ENCODE assay signal across 1 cellular context in the genomic region with DNA sequence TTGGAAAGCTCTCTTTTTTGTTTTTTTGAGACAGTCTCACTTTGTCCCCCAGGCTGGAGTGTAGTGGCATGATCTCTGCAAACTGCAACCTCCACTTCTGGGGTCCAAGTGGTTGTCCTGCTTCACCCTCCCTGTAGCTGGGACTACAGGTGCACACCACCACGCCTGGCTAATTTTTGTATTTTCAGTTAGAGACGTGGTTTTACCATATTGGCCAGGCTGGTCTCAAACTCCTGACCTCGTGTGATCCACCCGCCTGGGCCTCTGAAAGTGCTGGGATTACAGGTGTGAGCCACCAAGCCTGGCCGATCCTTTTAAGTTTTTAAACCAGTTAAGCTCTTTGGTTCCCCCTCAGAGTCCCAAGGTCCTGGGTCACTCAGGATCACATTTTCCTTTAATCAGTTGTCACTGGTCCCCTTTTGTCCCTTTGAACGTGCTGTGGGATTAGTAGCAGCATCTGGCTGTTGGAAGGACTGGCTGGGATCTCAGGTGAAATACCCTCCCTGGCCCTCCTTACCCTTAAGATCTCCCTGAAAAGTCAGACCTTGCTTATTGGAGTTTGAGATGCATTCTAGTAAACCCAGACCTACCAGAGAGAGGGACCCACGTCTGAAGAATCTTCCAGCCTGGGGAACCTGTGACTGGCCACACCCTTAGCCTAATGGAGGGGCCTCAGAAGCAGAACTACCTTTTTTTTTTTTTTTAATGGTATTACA.
TF ChIP-seq lines count a peak whose summit lies in the region.

No MANE protein-coding gene starts in this region.

TF ChIP-seq in HepG2, 621 proteins besides CTCF, POLR2A, EP300 and RAD21 (continued from another document and continues in another):
- TF ChIP-seq, protein P1, sequence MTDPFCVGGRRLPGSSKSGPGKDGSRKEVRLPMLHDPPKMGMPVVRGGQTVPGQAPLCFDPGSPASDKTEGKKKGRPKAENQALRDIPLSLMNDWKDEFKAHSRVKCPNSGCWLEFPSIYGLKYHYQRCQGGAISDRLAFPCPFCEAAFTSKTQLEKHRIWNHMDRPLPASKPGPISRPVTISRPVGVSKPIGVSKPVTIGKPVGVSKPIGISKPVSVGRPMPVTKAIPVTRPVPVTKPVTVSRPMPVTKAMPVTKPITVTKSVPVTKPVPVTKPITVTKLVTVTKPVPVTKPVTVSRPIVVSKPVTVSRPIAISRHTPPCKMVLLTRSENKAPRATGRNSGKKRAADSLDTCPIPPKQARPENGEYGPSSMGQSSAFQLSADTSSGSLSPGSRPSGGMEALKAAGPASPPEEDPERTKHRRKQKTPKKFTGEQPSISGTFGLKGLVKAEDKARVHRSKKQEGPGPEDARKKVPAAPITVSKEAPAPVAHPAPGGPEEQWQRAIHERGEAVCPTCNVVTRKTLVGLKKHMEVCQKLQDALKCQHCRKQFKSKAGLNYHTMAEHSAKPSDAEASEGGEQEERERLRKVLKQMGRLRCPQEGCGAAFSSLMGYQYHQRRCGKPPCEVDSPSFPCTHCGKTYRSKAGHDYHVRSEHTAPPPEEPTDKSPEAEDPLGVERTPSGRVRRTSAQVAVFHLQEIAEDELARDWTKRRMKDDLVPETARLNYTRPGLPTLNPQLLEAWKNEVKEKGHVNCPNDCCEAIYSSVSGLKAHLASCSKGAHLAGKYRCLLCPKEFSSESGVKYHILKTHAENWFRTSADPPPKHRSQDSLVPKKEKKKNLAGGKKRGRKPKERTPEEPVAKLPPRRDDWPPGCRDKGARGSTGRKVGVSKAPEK (CRISPR knock-in tag; IDR thresholded peaks at IDR 0.05; ENCODE audit: borderline replicate concordance), result peak; percentile 27; the same call in 1 of the 2 replicates
- TF ChIP-seq AGO1 (IDR thresholded peaks at IDR 0.05; ENCODE audit: low read depth, low read length, poor library complexity, severe bottlenecking), result peak; percentile 29
- TF ChIP-seq, protein P2, sequence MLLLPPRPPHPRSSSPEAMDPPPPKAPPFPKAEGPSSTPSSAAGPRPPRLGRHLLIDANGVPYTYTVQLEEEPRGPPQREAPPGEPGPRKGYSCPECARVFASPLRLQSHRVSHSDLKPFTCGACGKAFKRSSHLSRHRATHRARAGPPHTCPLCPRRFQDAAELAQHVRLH (CRISPR knock-in tag; IDR thresholded peaks at IDR 0.05; ENCODE audit: borderline replicate concordance, low read depth), result no peak
- no peak for TF ChIP-seq ZNF776 (CRISPR knock-in tag; IDR thresholded peaks at IDR 0.05)
- TF ChIP-seq MAFK (conservative IDR thresholded peaks at IDR 0.05 in 1 of 2, IDR thresholded peaks at IDR 0.05 in 1 of 2; ENCODE audit: low read length in 2 of 2), result no peak
- TF ChIP-seq, protein P3, sequence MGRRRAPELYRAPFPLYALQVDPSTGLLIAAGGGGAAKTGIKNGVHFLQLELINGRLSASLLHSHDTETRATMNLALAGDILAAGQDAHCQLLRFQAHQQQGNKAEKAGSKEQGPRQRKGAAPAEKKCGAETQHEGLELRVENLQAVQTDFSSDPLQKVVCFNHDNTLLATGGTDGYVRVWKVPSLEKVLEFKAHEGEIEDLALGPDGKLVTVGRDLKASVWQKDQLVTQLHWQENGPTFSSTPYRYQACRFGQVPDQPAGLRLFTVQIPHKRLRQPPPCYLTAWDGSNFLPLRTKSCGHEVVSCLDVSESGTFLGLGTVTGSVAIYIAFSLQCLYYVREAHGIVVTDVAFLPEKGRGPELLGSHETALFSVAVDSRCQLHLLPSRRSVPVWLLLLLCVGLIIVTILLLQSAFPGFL (CRISPR knock-in tag; IDR thresholded peaks at IDR 0.05), result no peak
- TF ChIP-seq ZNF761 (CRISPR knock-in tag; conservative IDR thresholded peaks at IDR 0.05), result no peak
- TF ChIP-seq, protein P4, sequence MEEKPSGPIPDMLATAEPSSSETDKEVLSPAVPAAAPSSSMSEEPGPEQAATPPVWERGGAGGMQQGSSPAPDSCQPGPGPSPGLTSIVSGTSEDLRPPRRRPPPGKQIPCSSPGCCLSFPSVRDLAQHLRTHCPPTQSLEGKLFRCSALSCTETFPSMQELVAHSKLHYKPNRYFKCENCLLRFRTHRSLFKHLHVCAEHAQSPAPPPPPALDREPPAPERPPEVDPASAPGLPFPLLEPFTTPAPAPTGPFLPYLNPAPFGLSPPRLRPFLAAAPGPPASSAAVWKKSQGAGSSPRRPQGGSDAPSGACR (CRISPR knock-in tag; IDR thresholded peaks at IDR 0.05), result no peak
- TF ChIP-seq NFKBIZ (CRISPR knock-in tag; IDR thresholded peaks at IDR 0.05), result no peak
- no peak for TF ChIP-seq TARDBP (CRISPR knock-in tag; IDR thresholded peaks at IDR 0.05)
- TF ChIP-seq, protein P5, sequence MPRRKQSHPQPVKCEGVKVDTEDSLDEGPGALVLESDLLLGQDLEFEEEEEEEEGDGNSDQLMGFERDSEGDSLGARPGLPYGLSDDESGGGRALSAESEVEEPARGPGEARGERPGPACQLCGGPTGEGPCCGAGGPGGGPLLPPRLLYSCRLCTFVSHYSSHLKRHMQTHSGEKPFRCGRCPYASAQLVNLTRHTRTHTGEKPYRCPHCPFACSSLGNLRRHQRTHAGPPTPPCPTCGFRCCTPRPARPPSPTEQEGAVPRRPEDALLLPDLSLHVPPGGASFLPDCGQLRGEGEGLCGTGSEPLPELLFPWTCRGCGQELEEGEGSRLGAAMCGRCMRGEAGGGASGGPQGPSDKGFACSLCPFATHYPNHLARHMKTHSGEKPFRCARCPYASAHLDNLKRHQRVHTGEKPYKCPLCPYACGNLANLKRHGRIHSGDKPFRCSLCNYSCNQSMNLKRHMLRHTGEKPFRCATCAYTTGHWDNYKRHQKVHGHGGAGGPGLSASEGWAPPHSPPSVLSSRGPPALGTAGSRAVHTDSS (CRISPR knock-in tag; conservative IDR thresholded peaks at IDR 0.05), result no peak
- TF ChIP-seq SIN3A (IDR thresholded peaks at IDR 0.05; ENCODE audit: borderline replicate concordance, low read depth, low read length), result peak; percentile 46; the same call in 1 of the 2 replicates
- TF ChIP-seq ZBTB1 (CRISPR knock-in tag; IDR thresholded peaks at IDR 0.05; ENCODE audit: borderline replicate concordance), result no peak
- no peak for TF ChIP-seq ZFP1 (CRISPR knock-in tag; IDR thresholded peaks at IDR 0.05)
- TF ChIP-seq, protein P6, sequence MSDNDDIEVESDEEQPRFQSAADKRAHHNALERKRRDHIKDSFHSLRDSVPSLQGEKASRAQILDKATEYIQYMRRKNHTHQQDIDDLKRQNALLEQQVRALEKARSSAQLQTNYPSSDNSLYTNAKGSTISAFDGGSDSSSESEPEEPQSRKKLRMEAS (IDR thresholded peaks at IDR 0.05), result peak; percentile 4; the same call in 1 of the 2 replicates
- TF ChIP-seq, protein P7, sequence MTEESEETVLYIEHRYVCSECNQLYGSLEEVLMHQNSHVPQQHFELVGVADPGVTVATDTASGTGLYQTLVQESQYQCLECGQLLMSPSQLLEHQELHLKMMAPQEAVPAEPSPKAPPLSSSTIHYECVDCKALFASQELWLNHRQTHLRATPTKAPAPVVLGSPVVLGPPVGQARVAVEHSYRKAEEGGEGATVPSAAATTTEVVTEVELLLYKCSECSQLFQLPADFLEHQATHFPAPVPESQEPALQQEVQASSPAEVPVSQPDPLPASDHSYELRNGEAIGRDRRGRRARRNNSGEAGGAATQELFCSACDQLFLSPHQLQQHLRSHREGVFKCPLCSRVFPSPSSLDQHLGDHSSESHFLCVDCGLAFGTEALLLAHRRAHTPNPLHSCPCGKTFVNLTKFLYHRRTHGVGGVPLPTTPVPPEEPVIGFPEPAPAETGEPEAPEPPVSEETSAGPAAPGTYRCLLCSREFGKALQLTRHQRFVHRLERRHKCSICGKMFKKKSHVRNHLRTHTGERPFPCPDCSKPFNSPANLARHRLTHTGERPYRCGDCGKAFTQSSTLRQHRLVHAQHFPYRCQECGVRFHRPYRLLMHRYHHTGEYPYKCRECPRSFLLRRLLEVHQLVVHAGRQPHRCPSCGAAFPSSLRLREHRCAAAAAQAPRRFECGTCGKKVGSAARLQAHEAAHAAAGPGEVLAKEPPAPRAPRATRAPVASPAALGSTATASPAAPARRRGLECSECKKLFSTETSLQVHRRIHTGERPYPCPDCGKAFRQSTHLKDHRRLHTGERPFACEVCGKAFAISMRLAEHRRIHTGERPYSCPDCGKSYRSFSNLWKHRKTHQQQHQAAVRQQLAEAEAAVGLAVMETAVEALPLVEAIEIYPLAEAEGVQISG (CRISPR knock-in tag; IDR thresholded peaks at IDR 0.05), result 0 out of 2 replicates have a peak, but pooled peaks have one; percentile 19
- TF ChIP-seq, protein P8, sequence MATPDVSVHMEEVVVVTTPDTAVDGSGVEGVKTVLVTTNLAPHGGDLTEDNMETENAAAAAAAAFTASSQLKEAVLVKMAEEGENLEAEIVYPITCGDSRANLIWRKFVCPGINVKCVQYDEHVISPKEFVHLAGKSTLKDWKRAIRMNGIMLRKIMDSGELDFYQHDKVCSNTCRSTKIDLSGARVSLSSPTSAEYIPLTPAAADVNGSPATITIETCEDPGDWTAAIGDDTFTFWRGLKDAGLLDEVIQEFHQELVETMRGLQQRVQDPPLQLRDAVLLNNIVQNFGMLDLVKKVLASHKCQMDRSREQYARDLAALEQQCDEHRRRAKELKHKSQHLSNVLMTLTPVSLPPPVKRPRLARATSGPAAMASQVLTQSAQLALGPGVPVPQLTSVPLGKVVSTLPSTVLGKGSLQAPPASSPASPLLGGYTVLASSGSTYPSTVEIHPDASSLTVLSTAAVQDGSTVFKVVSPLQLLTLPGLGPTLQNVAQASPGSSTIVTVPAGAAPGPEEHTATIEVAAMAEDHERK (CRISPR knock-in tag; IDR thresholded peaks at IDR 0.05; ENCODE audit: low read depth), result no peak
- TF ChIP-seq, protein P9, sequence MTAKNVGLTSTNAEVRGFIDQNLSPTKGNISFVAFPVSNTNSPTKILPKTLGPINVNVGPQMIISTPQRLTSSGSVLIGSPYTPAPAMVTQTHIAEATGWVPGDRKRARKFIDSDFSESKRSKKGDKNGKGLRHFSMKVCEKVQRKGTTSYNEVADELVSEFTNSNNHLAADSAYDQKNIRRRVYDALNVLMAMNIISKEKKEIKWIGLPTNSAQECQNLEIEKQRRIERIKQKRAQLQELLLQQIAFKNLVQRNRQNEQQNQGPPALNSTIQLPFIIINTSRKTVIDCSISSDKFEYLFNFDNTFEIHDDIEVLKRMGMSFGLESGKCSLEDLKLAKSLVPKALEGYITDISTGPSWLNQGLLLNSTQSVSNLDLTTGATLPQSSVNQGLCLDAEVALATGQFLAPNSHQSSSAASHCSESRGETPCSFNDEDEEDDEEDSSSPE (CRISPR knock-in tag; IDR thresholded peaks at IDR 0.05), result no peak
- TF ChIP-seq, protein P10, sequence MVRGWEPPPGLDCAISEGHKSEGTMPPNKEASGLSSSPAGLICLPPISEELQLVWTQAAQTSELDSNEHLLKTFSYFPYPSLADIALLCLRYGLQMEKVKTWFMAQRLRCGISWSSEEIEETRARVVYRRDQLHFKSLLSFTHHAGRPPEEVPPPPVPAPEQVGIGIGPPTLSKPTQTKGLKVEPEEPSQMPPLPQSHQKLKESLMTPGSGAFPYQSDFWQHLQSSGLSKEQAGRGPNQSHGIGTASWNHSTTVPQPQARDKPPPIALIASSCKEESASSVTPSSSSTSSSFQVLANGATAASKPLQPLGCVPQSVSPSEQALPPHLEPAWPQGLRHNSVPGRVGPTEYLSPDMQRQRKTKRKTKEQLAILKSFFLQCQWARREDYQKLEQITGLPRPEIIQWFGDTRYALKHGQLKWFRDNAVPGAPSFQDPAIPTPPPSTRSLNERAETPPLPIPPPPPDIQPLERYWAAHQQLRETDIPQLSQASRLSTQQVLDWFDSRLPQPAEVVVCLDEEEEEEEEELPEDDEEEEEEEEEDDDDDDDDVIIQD (CRISPR knock-in tag; IDR thresholded peaks at IDR 0.05; ENCODE audit: low read depth), result no peak
- no peak for TF ChIP-seq GPN1 (CRISPR knock-in tag; IDR thresholded peaks at IDR 0.05; ENCODE audit: borderline replicate concordance)
- TF ChIP-seq IKZF1 (IDR thresholded peaks at IDR 0.05), result no peak
- peak; percentile 61; the same call in 1 of the 2 replicates for TF ChIP-seq MBD4 (IDR thresholded peaks at IDR 0.05; ENCODE audit: borderline replicate concordance, low read length)
- TF ChIP-seq, protein P11, sequence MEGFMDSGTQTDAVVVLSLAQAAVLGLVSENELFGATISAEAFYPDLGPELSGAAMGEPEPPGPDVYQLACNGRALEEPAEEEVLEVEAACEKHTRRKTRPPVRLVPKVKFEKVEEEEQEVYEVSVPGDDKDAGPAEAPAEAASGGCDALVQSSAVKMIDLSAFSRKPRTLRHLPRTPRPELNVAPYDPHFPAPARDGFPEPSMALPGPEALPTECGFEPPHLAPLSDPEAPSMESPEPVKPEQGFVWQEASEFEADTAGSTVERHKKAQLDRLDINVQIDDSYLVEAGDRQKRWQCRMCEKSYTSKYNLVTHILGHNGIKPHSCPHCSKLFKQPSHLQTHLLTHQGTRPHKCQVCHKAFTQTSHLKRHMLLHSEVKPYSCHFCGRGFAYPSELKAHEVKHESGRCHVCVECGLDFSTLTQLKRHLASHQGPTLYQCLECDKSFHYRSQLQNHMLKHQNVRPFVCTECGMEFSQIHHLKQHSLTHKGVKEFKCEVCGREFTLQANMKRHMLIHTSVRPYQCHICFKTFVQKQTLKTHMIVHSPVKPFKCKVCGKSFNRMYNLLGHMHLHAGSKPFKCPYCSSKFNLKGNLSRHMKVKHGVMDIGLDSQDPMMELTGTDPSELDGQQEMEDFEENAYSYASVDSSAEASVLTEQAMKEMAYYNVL (CRISPR knock-in tag; IDR thresholded peaks at IDR 0.05; ENCODE audit: borderline replicate concordance), result no peak
- no peak for TF ChIP-seq ZFP82 (CRISPR knock-in tag; IDR thresholded peaks at IDR 0.05; ENCODE audit: borderline replicate concordance)
- no peak for TF ChIP-seq RAD51 (IDR thresholded peaks at IDR 0.05; ENCODE audit: borderline replicate concordance)
- TF ChIP-seq NR2F1 (CRISPR knock-in tag; IDR thresholded peaks at IDR 0.05), result peak in 1 of 2 experiments; percentile 41; a peak in 1 of 4 replicates
- TF ChIP-seq, protein P12, sequence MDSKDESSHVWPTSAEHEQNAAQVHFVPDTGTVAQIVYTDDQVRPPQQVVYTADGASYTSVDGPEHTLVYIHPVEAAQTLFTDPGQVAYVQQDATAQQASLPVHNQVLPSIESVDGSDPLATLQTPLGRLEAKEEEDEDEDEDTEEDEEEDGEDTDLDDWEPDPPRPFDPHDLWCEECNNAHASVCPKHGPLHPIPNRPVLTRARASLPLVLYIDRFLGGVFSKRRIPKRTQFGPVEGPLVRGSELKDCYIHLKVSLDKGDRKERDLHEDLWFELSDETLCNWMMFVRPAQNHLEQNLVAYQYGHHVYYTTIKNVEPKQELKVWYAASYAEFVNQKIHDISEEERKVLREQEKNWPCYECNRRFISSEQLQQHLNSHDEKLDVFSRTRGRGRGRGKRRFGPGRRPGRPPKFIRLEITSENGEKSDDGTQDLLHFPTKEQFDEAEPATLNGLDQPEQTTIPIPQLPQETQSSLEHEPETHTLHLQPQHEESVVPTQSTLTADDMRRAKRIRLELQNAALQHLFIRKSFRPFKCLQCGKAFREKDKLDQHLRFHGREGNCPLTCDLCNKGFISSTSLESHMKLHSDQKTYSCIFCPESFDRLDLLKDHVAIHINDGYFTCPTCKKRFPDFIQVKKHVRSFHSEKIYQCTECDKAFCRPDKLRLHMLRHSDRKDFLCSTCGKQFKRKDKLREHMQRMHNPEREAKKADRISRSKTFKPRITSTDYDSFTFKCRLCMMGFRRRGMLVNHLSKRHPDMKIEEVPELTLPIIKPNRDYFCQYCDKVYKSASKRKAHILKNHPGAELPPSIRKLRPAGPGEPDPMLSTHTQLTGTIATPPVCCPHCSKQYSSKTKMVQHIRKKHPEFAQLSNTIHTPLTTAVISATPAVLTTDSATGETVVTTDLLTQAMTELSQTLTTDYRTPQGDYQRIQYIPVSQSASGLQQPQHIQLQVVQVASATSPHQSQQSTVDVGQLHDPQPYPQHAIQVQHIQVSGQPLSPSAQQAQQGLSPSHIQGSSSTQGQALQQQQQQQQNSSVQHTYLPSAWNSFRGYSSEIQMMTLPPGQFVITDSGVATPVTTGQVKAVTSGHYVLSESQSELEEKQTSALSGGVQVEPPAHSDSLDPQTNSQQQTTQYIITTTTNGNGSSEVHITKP (CRISPR knock-in tag; IDR thresholded peaks at IDR 0.05; ENCODE audit: low read depth), result peak; percentile 93
